ENCODE assay signal across 1 cellular context in genomic region chr17:19648475-19649406, GRCh38.
A peak's percentile ranks its signal among the peaks of the same experiment; 100 is the strongest.
TF ChIP-seq lines count a peak whose summit lies in the region.

ALDH3A2 (plus strand) TSS chr17:19648751; CDS start chr17:19648972, 221 bp downstream.

TF ChIP-seq in WTC11, 78 proteins besides CTCF, POLR2A, EP300 and RAD21 (continued from another document and continues in another):
- no peak for TF ChIP-seq OVOL2 (CRISPR knock-in tag; IDR thresholded peaks at IDR 0.05; ENCODE audit: borderline replicate concordance)
- peak; percentile 44; the same call in 1 of the 2 replicates for TF ChIP-seq ZNF263 (CRISPR knock-in tag; IDR thresholded peaks at IDR 0.05; ENCODE audit: low read depth)
- TF ChIP-seq ZNF317 (CRISPR knock-in tag; IDR thresholded peaks at IDR 0.05; ENCODE audit: borderline replicate concordance, low read depth): peak; percentile 48; the same call in 1 of the 2 replicates
- TF ChIP-seq, protein P1, sequence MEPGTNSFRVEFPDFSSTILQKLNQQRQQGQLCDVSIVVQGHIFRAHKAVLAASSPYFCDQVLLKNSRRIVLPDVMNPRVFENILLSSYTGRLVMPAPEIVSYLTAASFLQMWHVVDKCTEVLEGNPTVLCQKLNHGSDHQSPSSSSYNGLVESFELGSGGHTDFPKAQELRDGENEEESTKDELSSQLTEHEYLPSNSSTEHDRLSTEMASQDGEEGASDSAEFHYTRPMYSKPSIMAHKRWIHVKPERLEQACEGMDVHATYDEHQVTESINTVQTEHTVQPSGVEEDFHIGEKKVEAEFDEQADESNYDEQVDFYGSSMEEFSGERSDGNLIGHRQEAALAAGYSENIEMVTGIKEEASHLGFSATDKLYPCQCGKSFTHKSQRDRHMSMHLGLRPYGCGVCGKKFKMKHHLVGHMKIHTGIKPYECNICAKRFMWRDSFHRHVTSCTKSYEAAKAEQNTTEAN (CRISPR knock-in tag; IDR thresholded peaks at IDR 0.05): peak; percentile 84
- peak; percentile 92 for TF ChIP-seq HMGXB4 (CRISPR knock-in tag; IDR thresholded peaks at IDR 0.05)
- 0 out of 2 replicates have a peak, but pooled peaks have one; percentile 87 for TF ChIP-seq KAT7 (CRISPR knock-in tag; IDR thresholded peaks at IDR 0.05; ENCODE audit: borderline replicate concordance)
- peak; percentile 55; the same call in 1 of the 2 replicates for TF ChIP-seq FOXP4 (CRISPR knock-in tag; IDR thresholded peaks at IDR 0.05)
- no peak for TF ChIP-seq TEAD4 (CRISPR knock-in tag; IDR thresholded peaks at IDR 0.05)
- TF ChIP-seq ETV6 (CRISPR knock-in tag; IDR thresholded peaks at IDR 0.05): peak; percentile 86
- TF ChIP-seq HMGA2 (CRISPR knock-in tag; IDR thresholded peaks at IDR 0.05): no peak
- TF ChIP-seq ZNF281 (CRISPR knock-in tag; IDR thresholded peaks at IDR 0.05): peak; percentile 7; the same call in 1 of the 2 replicates
- TF ChIP-seq, protein P2, sequence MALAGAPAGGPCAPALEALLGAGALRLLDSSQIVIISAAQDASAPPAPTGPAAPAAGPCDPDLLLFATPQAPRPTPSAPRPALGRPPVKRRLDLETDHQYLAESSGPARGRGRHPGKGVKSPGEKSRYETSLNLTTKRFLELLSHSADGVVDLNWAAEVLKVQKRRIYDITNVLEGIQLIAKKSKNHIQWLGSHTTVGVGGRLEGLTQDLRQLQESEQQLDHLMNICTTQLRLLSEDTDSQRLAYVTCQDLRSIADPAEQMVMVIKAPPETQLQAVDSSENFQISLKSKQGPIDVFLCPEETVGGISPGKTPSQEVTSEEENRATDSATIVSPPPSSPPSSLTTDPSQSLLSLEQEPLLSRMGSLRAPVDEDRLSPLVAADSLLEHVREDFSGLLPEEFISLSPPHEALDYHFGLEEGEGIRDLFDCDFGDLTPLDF (CRISPR knock-in tag; IDR thresholded peaks at IDR 0.05): peak; percentile 65; the same call in 1 of the 2 replicates
- TF ChIP-seq ZNF396 (CRISPR knock-in tag; IDR thresholded peaks at IDR 0.05; ENCODE audit: borderline replicate concordance): no peak
- TF ChIP-seq, protein P3, sequence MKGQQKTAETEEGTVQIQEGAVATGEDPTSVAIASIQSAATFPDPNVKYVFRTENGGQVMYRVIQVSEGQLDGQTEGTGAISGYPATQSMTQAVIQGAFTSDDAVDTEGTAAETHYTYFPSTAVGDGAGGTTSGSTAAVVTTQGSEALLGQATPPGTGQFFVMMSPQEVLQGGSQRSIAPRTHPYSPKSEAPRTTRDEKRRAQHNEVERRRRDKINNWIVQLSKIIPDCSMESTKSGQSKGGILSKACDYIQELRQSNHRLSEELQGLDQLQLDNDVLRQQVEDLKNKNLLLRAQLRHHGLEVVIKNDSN (CRISPR knock-in tag; IDR thresholded peaks at IDR 0.05): peak; percentile 99
- TF ChIP-seq SMAD4 (CRISPR knock-in tag; IDR thresholded peaks at IDR 0.05): peak; percentile 70; the same call in 1 of the 2 replicates
- TF ChIP-seq AFF4 (CRISPR knock-in tag; IDR thresholded peaks at IDR 0.05; ENCODE audit: borderline replicate concordance): peak; percentile 54; the same call in 1 of the 2 replicates
- TF ChIP-seq, protein P4, sequence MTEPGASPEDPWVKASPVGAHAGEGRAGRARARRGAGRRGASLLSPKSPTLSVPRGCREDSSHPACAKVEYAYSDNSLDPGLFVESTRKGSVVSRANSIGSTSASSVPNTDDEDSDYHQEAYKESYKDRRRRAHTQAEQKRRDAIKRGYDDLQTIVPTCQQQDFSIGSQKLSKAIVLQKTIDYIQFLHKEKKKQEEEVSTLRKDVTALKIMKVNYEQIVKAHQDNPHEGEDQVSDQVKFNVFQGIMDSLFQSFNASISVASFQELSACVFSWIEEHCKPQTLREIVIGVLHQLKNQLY (CRISPR knock-in tag; IDR thresholded peaks at IDR 0.05): no peak
- no peak for TF ChIP-seq ZNF416 (CRISPR knock-in tag; IDR thresholded peaks at IDR 0.05)
- TF ChIP-seq USF2 (CRISPR knock-in tag; IDR thresholded peaks at IDR 0.05): peak; percentile 99
- peak; percentile 69; the same call in 1 of the 2 replicates for TF ChIP-seq ELF4 (CRISPR knock-in tag; IDR thresholded peaks at IDR 0.05; ENCODE audit: low read depth)
- TF ChIP-seq GTF2I (CRISPR knock-in tag; conservative IDR thresholded peaks at IDR 0.05): no peak
- TF ChIP-seq, protein P5, sequence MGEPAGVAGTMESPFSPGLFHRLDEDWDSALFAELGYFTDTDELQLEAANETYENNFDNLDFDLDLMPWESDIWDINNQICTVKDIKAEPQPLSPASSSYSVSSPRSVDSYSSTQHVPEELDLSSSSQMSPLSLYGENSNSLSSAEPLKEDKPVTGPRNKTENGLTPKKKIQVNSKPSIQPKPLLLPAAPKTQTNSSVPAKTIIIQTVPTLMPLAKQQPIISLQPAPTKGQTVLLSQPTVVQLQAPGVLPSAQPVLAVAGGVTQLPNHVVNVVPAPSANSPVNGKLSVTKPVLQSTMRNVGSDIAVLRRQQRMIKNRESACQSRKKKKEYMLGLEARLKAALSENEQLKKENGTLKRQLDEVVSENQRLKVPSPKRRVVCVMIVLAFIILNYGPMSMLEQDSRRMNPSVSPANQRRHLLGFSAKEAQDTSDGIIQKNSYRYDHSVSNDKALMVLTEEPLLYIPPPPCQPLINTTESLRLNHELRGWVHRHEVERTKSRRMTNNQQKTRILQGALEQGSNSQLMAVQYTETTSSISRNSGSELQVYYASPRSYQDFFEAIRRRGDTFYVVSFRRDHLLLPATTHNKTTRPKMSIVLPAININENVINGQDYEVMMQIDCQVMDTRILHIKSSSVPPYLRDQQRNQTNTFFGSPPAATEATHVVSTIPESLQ (CRISPR knock-in tag; IDR thresholded peaks at IDR 0.05): peak; percentile 83; the same call in 1 of the 2 replicates
- TF ChIP-seq PRDM15 (CRISPR knock-in tag; IDR thresholded peaks at IDR 0.05): peak; percentile 8; the same call in 1 of the 2 replicates
- TF ChIP-seq NFYB (CRISPR knock-in tag; conservative IDR thresholded peaks at IDR 0.05; ENCODE audit: low read depth): peak; percentile 77
- TF ChIP-seq, protein P6, sequence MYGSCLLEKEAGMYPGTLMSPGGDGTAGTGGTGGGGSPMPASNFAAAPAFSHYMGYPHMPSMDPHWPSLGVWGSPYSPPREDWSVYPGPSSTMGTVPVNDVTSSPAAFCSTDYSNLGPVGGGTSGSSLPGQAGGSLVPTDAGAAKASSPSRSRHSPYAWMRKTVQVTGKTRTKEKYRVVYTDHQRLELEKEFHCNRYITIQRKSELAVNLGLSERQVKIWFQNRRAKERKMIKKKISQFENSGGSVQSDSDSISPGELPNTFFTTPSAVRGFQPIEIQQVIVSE (CRISPR knock-in tag; IDR thresholded peaks at IDR 0.05; ENCODE audit: borderline replicate concordance): no peak
